ENCODE assay signal across 17 cellular contexts in genomic region chr15:67917636-67918035, GRCh38.
DNase-seq lines count a peak whose midpoint lies in the region; ATAC-seq and TF ChIP-seq lines count a peak whose summit lies in the region.
"Had no signal": no experiment of that assay in that cellular context is flagged by ENCODE, and none has a peak within 500 bp of the region (broad histone marks: within the 10 kb centered on the region; RNA-seq: fewer than 3 reads in every experiment).

No MANE protein-coding gene starts in this region.

- TF ChIP-seq POLR2A in stomach (IDR thresholded peaks at IDR 0.05): no peak

- CTCF ChIA-PET in T-cell (lab: Charles Lee): no interaction called here

- H3K4me1 ChIP-seq in GM23338 (ENCODE audit: insufficient read depth) (peaks cover 26% of the 10 kb centered on the region), ascending aorta (peaks cover 13 to 54% of the 10 kb centered on the region in 2 donors), muscle layer of colon (ENCODE audit: insufficient read depth, low read length) (peaks cover 43% of the 10 kb centered on the region), stomach (peaks cover 34 to 65% (median 53%) of the 10 kb centered on the region in 4 donors)

- H3K27ac Mint-ChIP-seq in GM23338 (no peak overlapping the region), T-cell (no peak overlapping the region)
- H3K27ac Mint-ChIP-seq: activated CD4-positive, alpha-beta T cell treated with anti-CD3 and anti-CD28 coated beads, Interleukin-2, amount 10 ng/mL, durations not matched to agents 24 days and 14 days had no signal

- peaks cover 10% of the 10 kb centered on the region for H3K27me3 Mint-ChIP-seq in GM23338 (ENCODE audit: insufficient read depth, low read depth, poor library complexity)
- H3K27me3 Mint-ChIP-seq in T-cell: peaks cover 0 to 5% of the 10 kb centered on the region in 2 donors

- TF ChIP-seq EP300 in stomach (IDR thresholded peaks at IDR 0.05): no peak

- H2AFZ ChIP-seq in GM23338: peak overlapping the region; percentile 66; the same call in 1 of the 2 replicates
- H2AFZ ChIP-seq: GM23248 had no signal

- no peaks in the 10 kb centered on the region for H3K9me3 ChIP-seq in ascending aorta
- no peaks in the 10 kb centered on the region for H3K9me3 ChIP-seq in muscle layer of colon (ENCODE audit: low read length)
- peaks cover 0 to 6% (median 0%) of the 10 kb centered on the region in 4 donors for H3K9me3 ChIP-seq in stomach

- H3K27ac ChIP-seq in GM23338 (ENCODE audit: low read depth): no peak overlapping the region
- H3K27ac ChIP-seq in ascending aorta: peak overlapping the region; percentile 87 to 92
- peak overlapping the region; percentile 57 for H3K27ac ChIP-seq in muscle layer of colon (ENCODE audit: low read depth, low read length)
- peak overlapping the region in 4 of 5 donors; percentile 80 to 91 (median 86) for H3K27ac ChIP-seq in stomach
- H3K27ac ChIP-seq: GM23248, RWPE1 had no signal

- no peak overlapping the region for H3K4me2 ChIP-seq in GM23338

- POLR2A ChIA-PET in T-cell (lab: Charles Lee): no interaction called here

- no peak for TF ChIP-seq CTCF in GM23338 (conservative IDR thresholded peaks at IDR 0.05; ENCODE audit: low read depth in 2 of 2)
- no peak for TF ChIP-seq CTCF in ascending aorta (IDR thresholded peaks at IDR 0.05)
- no peak for TF ChIP-seq CTCF in stomach (IDR thresholded peaks at IDR 0.05)

- peaks cover 18% of the 10 kb centered on the region for H3K9me3 Mint-ChIP-seq in GM23338
- H3K9me3 Mint-ChIP-seq in T-cell: peaks cover 0 to 13% (median 3%) of the 10 kb centered on the region in 3 donors
- H3K9me3 Mint-ChIP-seq: activated CD4-positive, alpha-beta T cell treated with anti-CD3 and anti-CD28 coated beads, Interleukin-2, amount 10 ng/mL, durations not matched to agents 24 days and 14 days had no signal

- no peaks in the 10 kb centered on the region for H4K20me1 ChIP-seq in GM23338 (replicated peaks; ENCODE audit: insufficient read depth)

- peaks cover 5% of the 10 kb centered on the region for H3K36me3 Mint-ChIP-seq in GM23338 (ENCODE audit: low read depth)
- H3K36me3 Mint-ChIP-seq in T-cell: no peaks in the 10 kb centered on the region

- H3K9ac ChIP-seq in muscle layer of colon (ENCODE audit: low read length): no peak overlapping the region
- H3K9ac ChIP-seq: GM23248 had no signal

- H3K4me3 ChIP-seq in GM23338: no peak overlapping the region
- H3K4me3 ChIP-seq in ascending aorta: no peak overlapping the region
- H3K4me3 ChIP-seq in muscle layer of colon (ENCODE audit: low read depth in 1 of 2, low read length in 2 of 2): no peak overlapping the region
- H3K4me3 ChIP-seq in stomach: no peak overlapping the region
- H3K4me3 ChIP-seq: GM23248 had no signal

- peaks cover 3% of the 10 kb centered on the region; the same call in 1 of the 2 replicates for H3K36me3 ChIP-seq in GM23338 (ENCODE audit: insufficient read depth)
- no peaks in the 10 kb centered on the region for H3K36me3 ChIP-seq in ascending aorta
- no peaks in the 10 kb centered on the region for H3K36me3 ChIP-seq in muscle layer of colon (ENCODE audit: insufficient read depth, low read length)
- no peaks in the 10 kb centered on the region for H3K36me3 ChIP-seq in stomach

- ATAC-seq in GM23338 (no peak), T-cell (replicated peaks in 1 of 4) (no peak), GM19455 (IDR thresholded peaks at IDR 0.05; ENCODE audit: unreplicated experiment) (no peak), HG03354 (IDR thresholded peaks at IDR 0.05; ENCODE audit: poor library complexity, severe bottlenecking, unreplicated experiment) (no peak), GM19397 (IDR thresholded peaks at IDR 0.05; ENCODE audit: unreplicated experiment) (no peak)

- intact Hi-C loops in ascending aorta (cut with DNase I) (loop anchor here (5.0 to 10.0 kb wide), 2 partner anchors 40 to 53 kb away; no protein-coding TSS in a partner anchor), stomach (cut with DNase I; ENCODE audit: low total_unique reads) (no loop called here)

- H3F3A ChIP-seq in GM23338 (replicated peaks; ENCODE audit: low read depth): no peaks in the 10 kb centered on the region

- 55 to 71% (median 68%) methylated on average over 1 of the region's 1 CpG for WGBS in stomach, 5 donors

- H3K27me3 ChIP-seq in GM23338 (ENCODE audit: insufficient read depth) (no peaks in the 10 kb centered on the region), ascending aorta (no peaks in the 10 kb centered on the region), muscle layer of colon (ENCODE audit: control insufficient read depth in 1 of 2, insufficient read depth in 2 of 2, low read length in 2 of 2) (no peaks in the 10 kb centered on the region), stomach (no peaks in the 10 kb centered on the region)

- DNase-seq in GM23338 (ENCODE audit: low spot score): no peak
- DNase-seq in ascending aorta (ENCODE audit: low spot score in 2 of 2): no peak
- no peak for DNase-seq in stomach
- DNase-seq in T-cell: no peak
- DNase-seq: activated CD4-positive, alpha-beta T cell treated with anti-CD3 and anti-CD28 coated beads, Interleukin-2, amount 10 ng/mL, durations not matched to agents 24 days and 14 days; activated effector memory CD4-positive, alpha-beta T cell treated with Interleukin-2 at 50 U/mL for 16 hours; erythroblast; NCI-H1105; NCI-H2081 treated with DMSO at 0.1 percent for 48 hours; NCI-H510A treated with DMSO at 0.1 percent for 48 hours; stimulated activated CD8-positive, alpha-beta memory T cell treated with anti-CD3 and anti-CD28 coated beads, Interleukin-4, amount 100 ng/mL, for 48 hours had no signal

- no peak overlapping the region for H3K4me3 Mint-ChIP-seq in GM23338
- no peak overlapping the region for H3K4me3 Mint-ChIP-seq in T-cell
- H3K4me3 Mint-ChIP-seq: activated CD4-positive, alpha-beta T cell treated with anti-CD3 and anti-CD28 coated beads, Interleukin-2, amount 10 ng/mL, durations not matched to agents 24 days and 14 days had no signal

- no peaks in the 10 kb centered on the region for H3K79me2 ChIP-seq in GM23338 (replicated peaks; ENCODE audit: insufficient read depth)

- H3K4me1 Mint-ChIP-seq in GM23338 (peaks cover 22% of the 10 kb centered on the region), T-cell (no peaks in the 10 kb centered on the region)
- H3K4me1 Mint-ChIP-seq: activated CD4-positive, alpha-beta T cell treated with anti-CD3 and anti-CD28 coated beads, Interleukin-2, amount 10 ng/mL, durations not matched to agents 24 days and 14 days had no signal

- H3K9me2 ChIP-seq in GM23338 (ENCODE audit: insufficient read depth): no peaks in the 10 kb centered on the region

TF ChIP-seq in GM23338, 12 proteins besides CTCF, POLR2A, EP300 and RAD21 (continues in another document):
- TF ChIP-seq EZH2phosphoT487 (IDR thresholded peaks at IDR 0.05; ENCODE audit: unreplicated experiment) (no peak), ZNF462 (CRISPR knock-in tag; IDR thresholded peaks at IDR 0.05) (no peak)
